Comparison of ENCODE assay signal across 1 cellular context in genomic region chr7:134943785-134944400, GRCh38.
TF ChIP-seq lines count a peak whose summit lies in the region.

No MANE protein-coding gene starts in this region.

TF ChIP-seq in HepG2, 621 proteins besides CTCF, POLR2A, EP300 and RAD21 (continued from another document):
- TF ChIP-seq ZNF335 (CRISPR knock-in tag; IDR thresholded peaks at IDR 0.05) (no peak), ZNF446 (CRISPR knock-in tag; IDR thresholded peaks at IDR 0.05) (no peak), KLF9 (CRISPR knock-in tag; IDR thresholded peaks at IDR 0.05; ENCODE audit: low read depth) (no peak), SMC3 (IDR thresholded peaks at IDR 0.05; ENCODE audit: low read length) (peak; percentile 75)
